ENCODE assay signal across 15 cellular contexts in genomic region chr19:38386300-38386967, GRCh38. TPM values are rescaled to one million over a fixed set of nuclear protein-coding genes. Genes with fewer than 3 reads are reported as not detected.
DNase-seq lines count a peak whose midpoint lies in the region; ATAC-seq, FAIRE-seq and TF ChIP-seq lines count a peak whose summit lies in the region.
"Had no signal": no experiment of that assay in that cellular context is flagged by ENCODE, and none has a peak within 500 bp of the region (broad histone marks: within the 10 kb centered on the region; RNA-seq: fewer than 3 reads in every experiment).

No MANE protein-coding gene starts in this region.

- H3K27ac ChIP-seq in HUES64 (ENCODE audit: low read depth, low read length) (no peak overlapping the region), esophagus muscularis mucosa (replicated peaks in 1 of 4) (no peak overlapping the region), psoas muscle (no peak overlapping the region)
- H3K27ac ChIP-seq: foreskin keratinocyte, SJCRH30, upper lobe of right lung had no signal

- peak; percentile 56 for DNase-seq in ELF-1 (ENCODE audit: low read depth, low spot score)
- DNase-seq in esophagus muscularis mucosa (ENCODE audit: extremely low spot score): no peak
- peak in 1 of 2 donors; percentile 69 for DNase-seq in psoas muscle
- DNase-seq in UCSD-AML1 (lab: John Stamatoyannopoulos, UW; ENCODE audit: unreplicated experiment): no peak
- no peak for DNase-seq in stimulated activated CD4-positive, alpha-beta T cell treated with anti-CD3 and anti-CD28 coated beads, Interleukin-4, amount 100 ng/mL, for 1 hour
- no peak for DNase-seq in frontal cortex (ENCODE audit: low spot score in 2 of 2)
- DNase-seq: activated naive CD4-positive, alpha-beta T cell treated with anti-CD3 and anti-CD28 coated beads, Interleukin-2, amount 10 ng/mL, durations not matched to agents 7 days and 5 days; CD4-positive, CD25-positive, alpha-beta regulatory T cell; effector memory CD4-positive, alpha-beta T cell; foreskin keratinocyte; MG63; SJCRH30; stimulated activated CD4-positive, alpha-beta T cell treated with anti-CD3 and anti-CD28 coated beads, Interleukin-2, amount 100 ng/mL, for 48 hours; upper lobe of right lung had no signal

- H3K36me3 ChIP-seq in HUES64 (ENCODE audit: insufficient read depth, low read length) (peaks cover 26% of the 10 kb centered on the region), esophagus muscularis mucosa (peaks cover 28 to 51% (median 50%) of the 10 kb centered on the region in 4 donors), psoas muscle (ENCODE audit: insufficient read depth in 1 of 2, low read depth in 1 of 2) (peaks cover 21 to 50% of the 10 kb centered on the region in 2 donors)

- H3K4me1 ChIP-seq in HUES64 (ENCODE audit: insufficient read depth, low read length): peaks cover 10% of the 10 kb centered on the region; the same call in 1 of the 2 replicates
- H3K4me1 ChIP-seq in esophagus muscularis mucosa: peaks cover 33 to 47% (median 43%) of the 10 kb centered on the region in 4 donors
- peaks cover 21% of the 10 kb centered on the region for H3K4me1 ChIP-seq in psoas muscle
- H3K4me1 ChIP-seq: foreskin keratinocyte, SJCRH30 had no signal

- FAIRE-seq in frontal cortex (lab: Jason Lieb, UNC): no peak

- intact Hi-C loops in esophagus muscularis mucosa (cut with DNase I) (no loop called here), psoas muscle (cut with DNase I) (no loop called here)

- H3K4me3 ChIP-seq in HUES64 (ENCODE audit: low read length) (peak overlapping the region; percentile 77), esophagus muscularis mucosa (peak overlapping the region in 3 of 4 donors; percentile 58 to 72 (median 59)), psoas muscle (peak overlapping the region; percentile 51)

- H3K27me3 ChIP-seq in HUES64 (ENCODE audit: insufficient read depth, low read length): peaks cover 11% of the 10 kb centered on the region; the same call in 1 of the 2 replicates
- peaks cover 0 to 76% (median 4%) of the 10 kb centered on the region in 4 donors for H3K27me3 ChIP-seq in esophagus muscularis mucosa
- no peaks in the 10 kb centered on the region for H3K27me3 ChIP-seq in psoas muscle (ENCODE audit: insufficient read depth in 3 of 3, low read length in 2 of 3)
- H3K27me3 ChIP-seq: foreskin keratinocyte, MG63, SJCRH30, upper lobe of right lung had no signal

- WGBS in HUES64: 63% methylated on average over 60 of the region's 60 CpGs
- 46% methylated on average over 34 of the region's 60 CpGs for WGBS in esophagus muscularis mucosa
- WGBS in psoas muscle, 3 donors: 53 to 61% (median 54%) methylated on average over 49 to 60 of the region's 60 CpGs

- no peak for TF ChIP-seq CTCF in esophagus muscularis mucosa (IDR thresholded peaks at IDR 0.05)
- no peak for TF ChIP-seq CTCF in psoas muscle (IDR thresholded peaks at IDR 0.05)

- no peak for TF ChIP-seq EP300 in esophagus muscularis mucosa (IDR thresholded peaks at IDR 0.05)

- peak; percentile 3 to 17 (median 6) for ATAC-seq in psoas muscle

- H3K9ac ChIP-seq in HUES64 (ENCODE audit: low read depth, low read length): no peak overlapping the region

- TF ChIP-seq POLR2A in esophagus muscularis mucosa (IDR thresholded peaks at IDR 0.05; ENCODE audit: low read depth): no peak

- H3K9me3 ChIP-seq in HUES64 (ENCODE audit: insufficient read depth, low read depth, low read length): no peaks in the 10 kb centered on the region
- H3K9me3 ChIP-seq in esophagus muscularis mucosa: no peaks in the 10 kb centered on the region
- H3K9me3 ChIP-seq in psoas muscle: no peaks in the 10 kb centered on the region
- H3K9me3 ChIP-seq: MG63, SJCRH30, upper lobe of right lung had no signal

RNA-seq across cellular contexts. Expression of gene GGN, which starts 1.4 kb away (rescaled TPM):
- polyA plus RNA-seq in HUES64 (2013, experiment 1 of 2): 0.65 TPM
- polyA plus RNA-seq in HUES64 (2013, experiment 2 of 2): 1.2 TPM
- 1 to 10 TPM in 1 of 4 donors, under 1 TPM in 2, not detected in 1; 0.33 to 2.2 (median 0.91) TPM for total RNA-seq in esophagus muscularis mucosa
- total RNA-seq in psoas muscle: under 1 TPM in 2 of 4 donors, not detected in 2; 0.18 to 0.34 TPM
- under 1 TPM in 2 of 3 donors, not detected in 1; 0.04 to 0.21 TPM for polyA plus RNA-seq in psoas muscle
- 0.82 TPM for total RNA-seq in frontal cortex
- total RNA-seq: upper lobe of right lung had no signal
- polyA plus RNA-seq: CD4-positive, CD25-positive, alpha-beta regulatory T cell had no signal

RNA-seq across cellular contexts. Expression of gene SPRED3, which starts 2.1 kb away (rescaled TPM):
- polyA plus RNA-seq in HUES64 (2013, experiment 1 of 2): 3.7 TPM
- polyA plus RNA-seq in HUES64 (2013, experiment 2 of 2): 5.5 TPM
- total RNA-seq in esophagus muscularis mucosa (under 1 TPM; 0.46 to 0.83 (median 0.59) TPM), psoas muscle (1 to 10 TPM in 3 of 4 donors, under 1 TPM in 1; 0.69 to 2.1 (median 1.5) TPM), frontal cortex (1.6 TPM)
- polyA plus RNA-seq in psoas muscle: 1 to 10 TPM in 1 of 3 donors, under 1 TPM in 2; 0.01 to 1.0 (median 0.10) TPM

RNA-seq across cellular contexts. Expression of gene PSMD8, which starts 12.1 kb away (rescaled TPM):
- polyA plus RNA-seq in HUES64 (2013, experiment 1 of 2): 205 TPM
- 206 TPM for polyA plus RNA-seq in HUES64 (2013, experiment 2 of 2)
- total RNA-seq in esophagus muscularis mucosa (100 to 1,000 TPM; 145 to 259 (median 212) TPM), psoas muscle (100 to 1,000 TPM; 348 to 889 (median 587) TPM), frontal cortex (107 TPM)
- polyA plus RNA-seq in psoas muscle: 1,000 to 10,000 TPM in 1 of 3 donors, 100 to 1,000 TPM in 2; 719 to 1,414 (median 791) TPM

RNA-seq across cellular contexts. Expression of gene FAM98C, which starts 16.5 kb away (rescaled TPM):
- polyA plus RNA-seq in HUES64 (2013, experiment 1 of 2): 3.5 TPM
- polyA plus RNA-seq in HUES64 (2013, experiment 2 of 2): 4.3 TPM
- total RNA-seq in esophagus muscularis mucosa: 10 to 100 TPM; 16.2 to 22.0 (median 19.7) TPM
- 1 to 10 TPM; 1.1 to 4.5 (median 1.4) TPM for total RNA-seq in psoas muscle
- polyA plus RNA-seq in psoas muscle: 1 to 10 TPM; 1.4 to 6.6 (median 1.8) TPM
- 14.3 TPM for total RNA-seq in frontal cortex

RNA-seq across cellular contexts. Expression of gene RASGRP4, which starts 39.6 kb away (rescaled TPM):
- 1.3 TPM for polyA plus RNA-seq in HUES64 (2013, experiment 1 of 2)
- 1.4 TPM for polyA plus RNA-seq in HUES64 (2013, experiment 2 of 2)
- total RNA-seq in esophagus muscularis mucosa (1 to 10 TPM; 3.2 to 7.8 (median 4.4) TPM), psoas muscle (1 to 10 TPM in 1 of 4 donors, under 1 TPM in 3; 0.44 to 2.0 (median 0.80) TPM), frontal cortex (under 0.01 TPM)
- under 1 TPM; 0.17 to 0.31 (median 0.25) TPM for polyA plus RNA-seq in psoas muscle
- total RNA-seq: foreskin keratinocyte had no signal
- polyA plus RNA-seq: foreskin keratinocyte had no signal
